ENCODE assay signal across 9 cellular contexts in the genomic region with DNA sequence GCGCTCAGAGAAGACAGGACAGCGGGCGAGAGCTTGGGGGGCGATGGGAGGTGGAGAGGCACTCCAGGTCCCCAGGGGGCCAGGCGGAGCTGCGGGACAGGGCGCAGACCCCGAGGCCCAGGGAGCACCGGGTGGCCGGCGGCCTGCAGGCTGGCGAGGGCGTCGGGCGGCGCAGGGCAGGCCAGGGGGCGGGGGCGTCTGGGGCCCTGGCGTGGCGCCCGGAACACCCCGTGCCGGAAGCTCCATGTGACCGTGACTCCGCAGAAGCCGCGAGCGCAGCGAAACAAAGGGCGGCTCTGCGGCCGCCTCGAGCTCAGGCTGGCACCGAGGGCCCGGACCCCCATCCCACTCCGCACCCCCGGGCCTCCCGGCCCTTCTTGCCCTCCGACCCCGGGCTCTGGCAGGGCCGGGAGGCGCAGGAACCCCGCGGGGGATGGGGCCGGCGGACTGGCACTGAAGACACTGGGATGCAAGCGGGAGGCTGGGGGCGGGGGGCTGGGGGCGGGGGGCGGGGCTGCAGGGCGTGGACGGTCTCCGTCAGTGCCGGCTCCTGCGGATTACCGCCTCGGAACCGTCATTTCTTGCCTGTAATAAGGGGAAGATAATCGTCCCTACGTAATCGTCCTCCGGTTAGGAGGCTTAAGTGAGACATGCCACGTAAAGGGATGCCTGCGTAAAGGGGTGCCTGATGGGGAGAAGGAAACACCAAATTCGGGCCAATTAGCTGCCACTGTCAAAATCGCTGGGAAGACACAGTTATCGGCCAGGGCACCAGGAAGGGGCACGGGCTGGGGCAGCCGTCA. TPM values are rescaled to one million over a fixed set of nuclear protein-coding genes. Genes with fewer than 3 reads are reported as not detected.
DNase-seq lines count a peak whose midpoint lies in the region; ATAC-seq and TF ChIP-seq lines count a peak whose summit lies in the region.
"Had no signal": no experiment of that assay in that cellular context is flagged by ENCODE, and none has a peak within 500 bp of the region (broad histone marks: within the 10 kb centered on the region; RNA-seq: fewer than 3 reads in every experiment).

No MANE protein-coding gene starts in this region.

- ATAC-seq in HG02885 (IDR thresholded peaks at IDR 0.05; ENCODE audit: poor library complexity, unreplicated experiment) (peak; percentile 90), left lobe of liver (peak; percentile 75)

- DNase-seq in NCI-H1417 (lab: John Stamatoyannopoulos, UW) = peak; percentile 62 to 91 (median 88)
- DNase-seq in NCI-H1417 treated with DMSO at 0.1 percent for 48 hours (lab: John Stamatoyannopoulos, UW) = no peak
- peak; percentile 81 for DNase-seq in NCI-H2171 treated with DMSO at 0.1 percent for 48 hours (lab: John Stamatoyannopoulos, UW)
- peak; percentile 57 to 68 for DNase-seq in activated CD4-positive, alpha-beta T cell treated with anti-CD3 and anti-CD28 coated beads for 4 hours
- peak; percentile 94 for DNase-seq in coronary artery (ENCODE audit: low spot score)
- peak; percentile 92 for DNase-seq in left lobe of liver (ENCODE audit: low spot score)
- DNase-seq in stimulated activated CD4-positive, alpha-beta T cell treated with anti-CD3 and anti-CD28 coated beads, Interleukin-2, amount 100 ng/mL, for 48 hours = peak; percentile 59

- no peak for TF ChIP-seq CTCF in coronary artery (IDR thresholded peaks at IDR 0.05)

- peak overlapping the region; percentile 90 to 98 for H3K27ac ChIP-seq in coronary artery
- H3K27ac ChIP-seq: C4-2B had no signal

- peak overlapping the region; percentile 72 for H3K4me3 ChIP-seq in coronary artery

RNA-seq across cellular contexts. Expression of gene SH2D6, which starts 19.2 kb away (rescaled TPM):
- total RNA-seq in left lobe of liver = 3.1 TPM

RNA-seq across cellular contexts. Expression of gene CAPG, which starts 27.5 kb away (rescaled TPM):
- 5.0 TPM for total RNA-seq in left lobe of liver
